Comparison of ENCODE assay signal across 1 cellular context in genomic region chr2:85561280-85562212, GRCh38.
A peak's percentile ranks its signal among the peaks of the same experiment; 100 is the strongest.
TF ChIP-seq lines count a peak whose summit lies in the region.

TSS of gene GGCX (minus strand) at chr2:85561493. CDS start at chr2:85561428, 65 bp downstream.

TF ChIP-seq in HepG2, 621 proteins besides CTCF, POLR2A, EP300 and RAD21 (continued from another document and continues in another):
- TF ChIP-seq ATF7 (IDR thresholded peaks at IDR 0.05) (no peak), ATF7 (CRISPR knock-in tag; IDR thresholded peaks at IDR 0.05) (0 out of 2 replicates have a peak, but pooled peaks have one; percentile 26), ZFP1 (CRISPR knock-in tag; IDR thresholded peaks at IDR 0.05) (no peak), RBM22 (optimal IDR thresholded peaks at IDR 0.05; ENCODE audit: low read length) (peak; percentile 78), ZNF362 (CRISPR knock-in tag; IDR thresholded peaks at IDR 0.05; ENCODE audit: borderline replicate concordance) (peak; percentile 88), MIER3 (CRISPR knock-in tag; IDR thresholded peaks at IDR 0.05; ENCODE audit: borderline replicate concordance) (0 out of 2 replicates have a peak, but pooled peaks have one; percentile 50), ARID2 (CRISPR knock-in tag; IDR thresholded peaks at IDR 0.05; ENCODE audit: borderline replicate concordance) (no peak), ZNF713 (CRISPR knock-in tag; IDR thresholded peaks at IDR 0.05) (peak; percentile 74), KMT2A (CRISPR knock-in tag; IDR thresholded peaks at IDR 0.05) (peak; percentile 91; the same call in 1 of the 2 replicates), ZNF224 (CRISPR knock-in tag; IDR thresholded peaks at IDR 0.05) (peak; percentile 80; the same call in 1 of the 2 replicates), MZF1 (CRISPR knock-in tag; IDR thresholded peaks at IDR 0.05; ENCODE audit: borderline replicate concordance) (0 out of 2 replicates have a peak, but pooled peaks have one; percentile 33), TMF1 (CRISPR knock-in tag; IDR thresholded peaks at IDR 0.05; ENCODE audit: low read depth) (no peak), ZNF776 (CRISPR knock-in tag; IDR thresholded peaks at IDR 0.05) (peak; percentile 87), HOXD1 (CRISPR knock-in tag; IDR thresholded peaks at IDR 0.05) (0 out of 2 replicates have a peak, but pooled peaks have one; percentile 63), ZNF589 (CRISPR knock-in tag; conservative IDR thresholded peaks at IDR 0.05) (no peak), TFDP1 (CRISPR knock-in tag; IDR thresholded peaks at IDR 0.05; ENCODE audit: borderline replicate concordance) (peak; percentile 82; the same call in 1 of the 2 replicates), MYC (CRISPR knock-in tag; IDR thresholded peaks at IDR 0.05; ENCODE audit: borderline replicate concordance) (peak; percentile 84; the same call in 1 of the 2 replicates), ZNF629 (CRISPR knock-in tag; conservative IDR thresholded peaks at IDR 0.05) (peak; percentile 18; the same call in 1 of the 2 replicates), ATF4 (CRISPR knock-in tag; IDR thresholded peaks at IDR 0.05) (peak in 1 of 2 experiments; percentile 42; a peak in 1 of 4 replicates), E2F2 (CRISPR knock-in tag; IDR thresholded peaks at IDR 0.05; ENCODE audit: borderline replicate concordance) (no peak), ZBTB7B (CRISPR knock-in tag; IDR thresholded peaks at IDR 0.05) (peak; percentile 67; the same call in 1 of the 2 replicates), NKX3-1 (CRISPR knock-in tag; IDR thresholded peaks at IDR 0.05) (peak; percentile 33; the same call in 1 of the 2 replicates), SOX13 (IDR thresholded peaks at IDR 0.05) (no peak; the same call in 1 of the 2 replicates), SOX13 (CRISPR knock-in tag; conservative IDR thresholded peaks at IDR 0.05 in 1 of 2, IDR thresholded peaks at IDR 0.05 in 1 of 2) (peak in 1 of 2 experiments; percentile 58; a peak in 1 of 4 replicates), RFX1 (IDR thresholded peaks at IDR 0.05) (no peak), SP5 (CRISPR knock-in tag; IDR thresholded peaks at IDR 0.05; ENCODE audit: borderline replicate concordance, low read depth) (peak; percentile 76), ZBTB34 (CRISPR knock-in tag; IDR thresholded peaks at IDR 0.05) (no peak), BRD4 (CRISPR knock-in tag; IDR thresholded peaks at IDR 0.05) (peak; percentile 13; the same call in 1 of the 2 replicates), ZFP36L1 (CRISPR knock-in tag; IDR thresholded peaks at IDR 0.05) (0 out of 2 replicates have a peak, but pooled peaks have one; percentile 68), ZNF414 (CRISPR knock-in tag; IDR thresholded peaks at IDR 0.05) (peak; percentile 94), ZFP62 (CRISPR knock-in tag; IDR thresholded peaks at IDR 0.05) (no peak), TFAP4 (IDR thresholded peaks at IDR 0.05; ENCODE audit: borderline replicate concordance, low read depth) (peak; percentile 88; the same call in 1 of the 2 replicates), FOXO4 (CRISPR knock-in tag; conservative IDR thresholded peaks at IDR 0.05) (no peak), ZNF513 (CRISPR knock-in tag; conservative IDR thresholded peaks at IDR 0.05) (no peak), PHB2 (IDR thresholded peaks at IDR 0.05; ENCODE audit: partially characterized antibody) (no peak), SRSF9 (IDR thresholded peaks at IDR 0.05; ENCODE audit: borderline replicate concordance, insufficient read depth, low read depth, low read length, poor library complexity, severe bottlenecking) (no peak), TP53 (CRISPR knock-in tag; conservative IDR thresholded peaks at IDR 0.05) (no peak), ZNF205 (CRISPR knock-in tag; IDR thresholded peaks at IDR 0.05) (peak; percentile 62; the same call in 1 of the 2 replicates), HIC2 (CRISPR knock-in tag; IDR thresholded peaks at IDR 0.05; ENCODE audit: low read depth) (peak; percentile 55), ZNF652 (CRISPR knock-in tag; IDR thresholded peaks at IDR 0.05; ENCODE audit: borderline replicate concordance, low read depth) (no peak), NCOA2 (CRISPR knock-in tag; IDR thresholded peaks at IDR 0.05) (peak; percentile 51), MYNN (CRISPR knock-in tag; IDR thresholded peaks at IDR 0.05; ENCODE audit: low read depth) (peak; percentile 67; the same call in 1 of the 2 replicates), ZNF607 (CRISPR knock-in tag; IDR thresholded peaks at IDR 0.05; ENCODE audit: borderline replicate concordance) (no peak), KMT2B (CRISPR knock-in tag; IDR thresholded peaks at IDR 0.05) (peak; percentile 92), BORCS8-MEF2B (CRISPR knock-in tag; IDR thresholded peaks at IDR 0.05) (peak; percentile 41; the same call in 1 of the 2 replicates), ZNF781 (CRISPR knock-in tag; IDR thresholded peaks at IDR 0.05; ENCODE audit: borderline replicate concordance, not compliant biosample characterization) (peak; percentile 97), ZSCAN20 (CRISPR knock-in tag; IDR thresholded peaks at IDR 0.05; ENCODE audit: borderline replicate concordance) (no peak; the same call in 1 of the 2 replicates), ZNF800 (CRISPR knock-in tag; IDR thresholded peaks at IDR 0.05) (no peak; the same call in 1 of the 2 replicates), KLF13 (CRISPR knock-in tag; IDR thresholded peaks at IDR 0.05) (peak; percentile 84; the same call in 1 of the 2 replicates)
